In genomic region chr10:61869772-61870520, GRCh38 we compare ENCODE assay signal across 13 cellular contexts. TPM values are rescaled to one million over a fixed set of nuclear protein-coding genes. Genes with fewer than 3 reads are reported as not detected.
A peak's percentile ranks its signal among the peaks of the same experiment; 100 is the strongest.
DNase-seq lines count a peak whose midpoint lies in the region; ATAC-seq and TF ChIP-seq lines count a peak whose summit lies in the region.
"Had no signal": no experiment of that assay in that cellular context is flagged by ENCODE, and none has a peak within 500 bp of the region (broad histone marks: within the 10 kb centered on the region; RNA-seq: fewer than 3 reads in every experiment).

No MANE protein-coding gene starts in this region.

- no TSS peak for BruUV-seq in Caco-2 (replicated peaks; lab: Mats Ljungman, UMichigan)

- H3K4me1 ChIP-seq in Caco-2 (peaks cover 19% of the 10 kb centered on the region), SJCRH30 (peaks cover 4% of the 10 kb centered on the region), psoas muscle (peaks cover 9% of the 10 kb centered on the region)

- no peak for TF ChIP-seq CTCF in Caco-2 (IDR thresholded peaks at IDR 0.05; ENCODE audit: insufficient read depth in 1 of 2, low read depth in 1 of 2, low read length in 1 of 2, severe bottlenecking in 1 of 2, unreplicated experiment in 1 of 2)
- TF ChIP-seq CTCF in psoas muscle (IDR thresholded peaks at IDR 0.05) = no peak
- no peak for TF ChIP-seq CTCF in GM10266 (IDR thresholded peaks at IDR 0.05; ENCODE audit: control insufficient read depth, insufficient read depth, low read depth, missing control alignments)

- H3K27ac Mint-ChIP-seq in Caco-2 (ENCODE audit: unreplicated experiment) = peak overlapping the region; percentile 7

- H3K9me3 Mint-ChIP-seq in Caco-2 (ENCODE audit: unreplicated experiment) = no peaks in the 10 kb centered on the region
- H3K9me3 Mint-ChIP-seq: central memory CD8-positive, alpha-beta T cell; natural killer cell treated with Interleukin-12 subunit alpha and Interleukin-12 subunit beta and Interleukin-15 and Interleukin-18, amount 100 ng/mL, for 72 hours had no signal

- H3K27me3 Mint-ChIP-seq in Caco-2 (ENCODE audit: insufficient read depth, unreplicated experiment) = no peaks in the 10 kb centered on the region

- no peak overlapping the region for H3K4me3 Mint-ChIP-seq in Caco-2 (ENCODE audit: unreplicated experiment)
- H3K4me3 Mint-ChIP-seq: central memory CD8-positive, alpha-beta T cell; natural killer cell treated with Interleukin-12 subunit alpha and Interleukin-12 subunit beta and Interleukin-15 and Interleukin-18, amount 100 ng/mL, for 72 hours had no signal

- peaks cover 5% of the 10 kb centered on the region; the same call in 1 of the 2 replicates for H3K9me3 ChIP-seq in Caco-2
- H3K9me3 ChIP-seq in SJCRH30 (replicated peaks) = no peaks in the 10 kb centered on the region
- no peaks in the 10 kb centered on the region for H3K9me3 ChIP-seq in psoas muscle
- H3K9me3 ChIP-seq: tibial artery had no signal

- no peak overlapping the region for H3K4me3 ChIP-seq in Caco-2 (ENCODE audit: low read depth, low read length)
- H3K4me3 ChIP-seq in SJCRH30 = peak overlapping the region; percentile 18
- peak overlapping the region; percentile 26 for H3K4me3 ChIP-seq in psoas muscle
- H3K4me3 ChIP-seq: tibial artery had no signal

- peak overlapping the region; percentile 30; the same call in 1 of the 2 replicates for H3K27ac ChIP-seq in SJCRH30
- H3K27ac ChIP-seq in psoas muscle = no peak overlapping the region

- peaks cover 19% of the 10 kb centered on the region for H3K4me1 Mint-ChIP-seq in Caco-2 (ENCODE audit: low read depth, unreplicated experiment)
- H3K4me1 Mint-ChIP-seq: central memory CD8-positive, alpha-beta T cell had no signal

- H3K36me3 Mint-ChIP-seq in Caco-2 (ENCODE audit: insufficient read depth, unreplicated experiment) = peaks cover 8% of the 10 kb centered on the region
- H3K36me3 Mint-ChIP-seq: natural killer cell treated with Interleukin-12 subunit alpha and Interleukin-12 subunit beta and Interleukin-15 and Interleukin-18, amount 100 ng/mL, for 72 hours had no signal

- ATAC-seq in psoas muscle (no peak), HG02571 (IDR thresholded peaks at IDR 0.05; ENCODE audit: unreplicated experiment) (no peak), GM19328 (IDR thresholded peaks at IDR 0.05; ENCODE audit: unreplicated experiment) (no peak)
- ATAC-seq: natural killer cell treated with Interleukin-12 subunit alpha and Interleukin-12 subunit beta and Interleukin-15 and Interleukin-18, amount 100 ng/mL, for 72 hours had no signal

- CTCF ChIA-PET in Caco-2 (lab: Charles Lee) = interaction anchor here (0.5 kb wide), 1 partner anchor 55 kb away, joined by 3 read pairs; no protein-coding TSS in a partner anchor

- H3K36me3 ChIP-seq in Caco-2 (ENCODE audit: control insufficient read depth, insufficient read depth, low read length) (no peaks in the 10 kb centered on the region), SJCRH30 (no peaks in the 10 kb centered on the region), psoas muscle (ENCODE audit: insufficient read depth in 1 of 2, low read depth in 1 of 2) (no peaks in the 10 kb centered on the region)
- H3K36me3 ChIP-seq: tibial artery had no signal

- intact Hi-C loops in Caco-2 (cut with micrococcal nuclease; ENCODE audit: unreplicated experiment) (no loop called here), psoas muscle (cut with DNase I) (no loop called here)

- WGBS in psoas muscle, 3 donors = 20 to 36% (median 26%) methylated on average over 6 of the region's 6 CpGs

- DNase-seq in Caco-2 (no peak), SJCRH30 (peak in 1 of 2 experiments; percentile 35), fibroblast of gingiva (ENCODE audit: low read depth) (peak; percentile 31), psoas muscle (no peak), GM10266 (ENCODE audit: extremely low spot score) (no peak), DMS 273 (lab: John Stamatoyannopoulos, UW; ENCODE audit: unreplicated experiment) (no peak)
- DNase-seq: NCI-H1105 treated with DMSO at 0.1 percent for 48 hours, NCI-H82, tibial artery had no signal

- POLR2A ChIA-PET in Caco-2 (lab: Charles Lee) = no interaction called here

- H3K27me3 ChIP-seq in Caco-2 (replicated peaks; ENCODE audit: control insufficient read depth, insufficient read depth, low read length) (no peaks in the 10 kb centered on the region), SJCRH30 (no peaks in the 10 kb centered on the region), psoas muscle (ENCODE audit: insufficient read depth in 3 of 3, low read length in 2 of 3) (no peaks in the 10 kb centered on the region)
- H3K27me3 ChIP-seq: tibial artery had no signal

RNA-seq across cellular contexts. Expression of gene ARID5B, which starts 31.6 kb away (rescaled TPM):
- total RNA-seq in Caco-2 (2022) (168 and 169 TPM in 2 replicates), psoas muscle (100 to 1,000 TPM in 2 of 4 donors, 10 to 100 TPM in 2; 47.7 to 166 (median 104) TPM)
- 10.3 and 10.5 TPM in 2 replicates for total RNA-seq in SJCRH30 (2014; rRNA removed; shearing (Covaris generic))
- polyA plus RNA-seq in psoas muscle = 10 to 100 TPM in 2 of 3 donors, 1 to 10 TPM in 1; 8.5 to 93.0 (median 75.9) TPM
